Comparison of ENCODE assay signal across 8 cellular contexts in the genomic region with DNA sequence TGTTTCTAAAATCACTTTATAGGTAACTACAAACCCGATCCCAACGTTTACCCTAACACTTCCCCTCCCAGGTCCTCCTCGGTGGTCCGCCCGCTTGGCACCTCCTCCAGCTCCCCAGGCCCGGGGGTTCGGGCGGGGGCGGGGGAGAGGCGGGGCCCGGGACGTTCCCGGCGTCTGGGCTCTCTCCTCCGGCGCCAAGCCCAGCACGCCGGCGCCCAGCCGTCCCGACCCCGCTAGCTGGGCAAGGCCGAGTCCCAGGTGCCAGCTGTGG. TPM values are rescaled to one million over a fixed set of nuclear protein-coding genes. Genes with fewer than 3 reads are reported as not detected.
DNase-seq lines count a peak whose midpoint lies in the region; ATAC-seq, FAIRE-seq and TF ChIP-seq lines count a peak whose summit lies in the region.

No MANE protein-coding gene starts in this region.

- H3K9ac ChIP-seq in GM12878 (ENCODE audit: control insufficient read depth, insufficient read depth, low read length) = peak overlapping the region; percentile 85

- BruUV-seq in GM12878 (replicated peaks; lab: Mats Ljungman, UMichigan) = no TSS peak

- TF ChIP-seq EP300 in GM12878 (IDR thresholded peaks at IDR 0.05; ENCODE audit: borderline replicate concordance in 1 of 2, control insufficient read depth in 1 of 2, low read depth in 2 of 2, low read length in 2 of 2) = no peak

- peak overlapping the region; percentile 100 for H3K4me3 ChIP-seq in GM08714 (ENCODE audit: low read length)
- peak overlapping the region; percentile 82 for H3K4me3 ChIP-seq in GM12878
- H3K4me3 ChIP-seq in mesodermal cell (ENCODE audit: extremely low read depth, insufficient read depth, low read length, poor library complexity, severe bottlenecking) = peak overlapping the region; percentile 91

- SMC1A ChIA-PET in GM12878 (lab: Charles Lee; ENCODE audit: uncharacterized antibody, unreplicated experiment) = interaction anchor here (0.7 to 3.0 kb wide), 5 partner anchors 27 to 656 kb away, joined by 3 to 17 read pairs (median 4); partner anchors contain the start of gene C3orf38

- TF ChIP-seq CTCF in GM12878 (IDR thresholded peaks at IDR 0.05 in 2 of 3, conservative IDR thresholded peaks at IDR 0.05 in 1 of 3; ENCODE audit: control insufficient read depth in 2 of 3, extremely low read depth in 1 of 3, insufficient read depth in 1 of 3, low read depth in 3 of 3, low read length in 3 of 3) = no peak

- RAD21 ChIA-PET in GM12878 (lab: Charles Lee; ENCODE audit: unreplicated experiment) = interaction anchor here (0.9 to 2.2 kb wide), 4 partner anchors 26 to 94 kb away, joined by 3 to 12 read pairs (median 5); no protein-coding TSS in a partner anchor

- in situ Hi-C loops in GM12878 (cut with MboI) = no loop called here

- H3K9me3 ChIP-seq in GM12878 (replicated peaks; ENCODE audit: control insufficient read depth, insufficient read depth, low read length) (no peaks in the 10 kb centered on the region), mesodermal cell (ENCODE audit: control insufficient read depth, low read length) (no peaks in the 10 kb centered on the region)

- H3K27me3 ChIP-seq in GM12878 (replicated peaks in 1 of 2; ENCODE audit: control insufficient read depth in 2 of 2, insufficient read depth in 2 of 2, low read length in 1 of 2) = no peaks in the 10 kb centered on the region

- H3K36me3 ChIP-seq in GM12878 (ENCODE audit: control insufficient read depth in 2 of 2, insufficient read depth in 2 of 2, low read length in 1 of 2) = peaks cover 5 to 14% of the 10 kb centered on the region in 2 experiments; a peak in 3 of 4 replicates
- H3K36me3 ChIP-seq in mesodermal cell (ENCODE audit: control insufficient read depth, insufficient read depth, low read length) = peaks cover 25% of the 10 kb centered on the region

- no peak for TF ChIP-seq RAD21 in GM12878 (IDR thresholded peaks at IDR 0.05; ENCODE audit: insufficient read depth, low read depth, low read length)

- H3K27ac ChIP-seq in GM12878 (ENCODE audit: control insufficient read depth, insufficient read depth) (peak overlapping the region; percentile 86), mesodermal cell (ENCODE audit: low read depth, low read length, severe bottlenecking) (peak overlapping the region; percentile 93)

- WGBS in GM12878 (ENCODE audit: insufficient coverage, insufficient replicate concordance, low lambda C conversion rate, missing lambda C conversion rate) = 2% methylated on average over 11 of the region's 23 CpGs
- WGBS in mesodermal cell (ENCODE audit: insufficient coverage in 2 of 2), 2 experiments = 0% methylated on average over 10 to 18 of the region's 23 CpGs

- TF ChIP-seq POLR2A in GM12878 (IDR thresholded peaks at IDR 0.05; ENCODE audit: low read depth, low read length) = no peak

- H2AFZ ChIP-seq in GM12878 (ENCODE audit: control insufficient read depth, low read depth, low read length) = peak overlapping the region; percentile 69

- DNase-seq in GM12878 (ENCODE audit: low read depth, low spot score) (no peak), NCI-H774 (lab: John Stamatoyannopoulos, UW) (no peak), NCI-H69 (lab: John Stamatoyannopoulos, UW) (no peak), UCSD-AML1 (lab: John Stamatoyannopoulos, UW; ENCODE audit: unreplicated experiment) (no peak), GM19239 (ENCODE audit: insufficient read length, low spot score) (no peak)

- H3K4me1 ChIP-seq in GM12878 (ENCODE audit: control insufficient read depth, insufficient read depth, low read length) = peaks cover 2% of the 10 kb centered on the region; the same call in 1 of the 2 replicates
- peaks cover 6% of the 10 kb centered on the region for H3K4me1 ChIP-seq in mesodermal cell (ENCODE audit: control insufficient read depth, insufficient read depth, low read length, poor library complexity, severe bottlenecking)

- H3K4me2 ChIP-seq in GM12878 (ENCODE audit: control insufficient read depth, insufficient read depth) = peak overlapping the region; percentile 36

- ATAC-seq in HG02852 (IDR thresholded peaks at IDR 0.05; ENCODE audit: unreplicated experiment) (peak; percentile 21), GM12878 (no peak; the same call in 2 of the 3 replicates)

- POLR2A ChIA-PET in GM12878 (lab: Charles Lee) = interaction anchor here (0.8 to 1.9 kb wide), 4 partner anchors 10 to 92 kb away, joined by 3 to 27 read pairs (median 5); partner anchors contain the start of gene C3orf38

- peaks cover 62% of the 10 kb centered on the region for H3K79me2 ChIP-seq in GM12878 (ENCODE audit: control insufficient read depth, insufficient read depth, low read length)

- FAIRE-seq in GM12878 (lab: Jason Lieb, UNC) (no peak), GM19239 (lab: Jason Lieb, UNC) (no peak)

- intact Hi-C loops in GM12878 (cut with micrococcal nuclease; ENCODE audit: unreplicated experiment) = loop anchor here (2.0 kb wide), 1 partner anchor 93 kb away; no protein-coding TSS in a partner anchor

- H4K20me1 ChIP-seq in GM12878 (ENCODE audit: control insufficient read depth, insufficient read depth) = no peaks in the 10 kb centered on the region; the same call in 1 of the 2 replicates

- CTCF ChIA-PET in GM12878 (lab: Yijun Ruan, JAX) = interaction anchor here (0.8 to 1.5 kb wide), 2 partner anchors 55 to 93 kb away, joined by 4 to 6 read pairs; no protein-coding TSS in a partner anchor

TF ChIP-seq in GM12878, 131 proteins besides CTCF, POLR2A, EP300 and RAD21:
- TF ChIP-seq TCF12 (IDR thresholded peaks at IDR 0.05; ENCODE audit: low read depth, low read length) (0 out of 2 replicates have a peak, but pooled peaks have one; percentile 3), EGR1 (IDR thresholded peaks at IDR 0.05; ENCODE audit: borderline replicate concordance in 1 of 2, low read depth in 2 of 2, low read length in 2 of 2) (no peak; a peak in 2 of 3 replicates)
TF ChIP-seq in GM12878: peak in this region for 1.

RNA-seq across cellular contexts. Expression of gene CGGBP1, which starts 0.5 kb away (rescaled TPM):
- total RNA-seq in GM12878 (2013; cell fraction: nucleolus; rRNA removed) = 108 and 113 TPM in 2 replicates
- total RNA-seq in GM12878 (2014; rRNA removed) = 30.3 and 41.3 TPM in 2 replicates
- 45.3 and 53.3 TPM in 2 replicates for total RNA-seq in GM12878 (2014; rRNA removed; fragmentation: Illumina TruSeq; extraction: Trizol)
- 55.9 and 56.8 TPM in 2 replicates for total RNA-seq in GM12878 (2021)
- polyA plus RNA-seq in GM12878 (2011; ENCODE audit: low read depth) = 24.4 TPM
- 75.8 and 96.1 TPM in 2 replicates for polyA plus RNA-seq in GM12878 (2011; rRNA removed)
- polyA plus RNA-seq in GM12878 (2011; cell fraction: cytosol; rRNA removed) = 34.6 and 39.3 TPM in 2 replicates
- polyA plus RNA-seq in GM12878 (2011; cell fraction: nucleus; rRNA removed) = 62.9 and 83.0 TPM in 2 replicates
- polyA plus RNA-seq in GM12878 (2012) = 30.2 and 42.1 TPM in 2 replicates
- polyA plus RNA-seq in GM12878 (2014; fragmentation: Illumina TruSeq; extraction: Trizol) = 55.6 and 64.2 TPM in 2 replicates
- 10 to 100 TPM; 27.8 to 30.0 TPM for polyA plus RNA-seq in GM12878 (2014; fragmentation: Nextera tagmentation; extraction: Ambion mirVana)
- polyA plus RNA-seq in GM12878 (2014; rRNA removed) = 33.7 and 43.4 TPM in 2 replicates
- polyA plus RNA-seq in GM12878 (2016; fragmentation: Nextera tagmentation; extraction: Ambion mirVana) = 10 to 100 TPM; 59.2 to 65.5 TPM
- 65.3 and 72.8 TPM in 2 replicates for polyA minus RNA-seq in GM12878 (2011; rRNA and poly(A)+ RNA removed)
- polyA minus RNA-seq in GM12878 (2011; cell fraction: cytosol; rRNA and poly(A)+ RNA removed) = 14.2 and 22.1 TPM in 2 replicates
- 33.4 and 36.2 TPM in 2 replicates for polyA minus RNA-seq in GM12878 (2011; cell fraction: nucleus; rRNA and poly(A)+ RNA removed)
- 91.4 TPM for polyA plus RNA-seq in mesodermal cell (2013, experiment 1 of 2)
- polyA plus RNA-seq in mesodermal cell (2013, experiment 2 of 2) = 94.1 TPM

RNA-seq across cellular contexts. Expression of gene ZNF654, which starts 0.8 kb away (rescaled TPM):
- 70.4 and 70.8 TPM in 2 replicates for total RNA-seq in GM12878 (2013; cell fraction: nucleolus; rRNA removed)
- total RNA-seq in GM12878 (2014; rRNA removed) (8.9 and 9.1 TPM in 2 replicates), GM12878 (2014; rRNA removed; fragmentation: Illumina TruSeq; extraction: Trizol) (10.5 and 11.4 TPM in 2 replicates), GM12878 (2021) (10.3 and 12.1 TPM in 2 replicates)
- 3.5 TPM for polyA plus RNA-seq in GM12878 (2011; ENCODE audit: low read depth)
- polyA plus RNA-seq in GM12878 (2011; rRNA removed) (14.2 and 24.8 TPM in 2 replicates), GM12878 (2014; fragmentation: Illumina TruSeq; extraction: Trizol) (9.6 and 11.2 TPM in 2 replicates), GM12878 (2014; fragmentation: Nextera tagmentation; extraction: Ambion mirVana) (1 to 10 TPM; 2.7 to 2.8 TPM), GM12878 (2014; rRNA removed) (2.8 and 4.0 TPM in 2 replicates), GM12878 (2016; fragmentation: Nextera tagmentation; extraction: Ambion mirVana) (10 to 100 TPM; 12.9 to 14.1 TPM)
- polyA plus RNA-seq in GM12878 (2011; cell fraction: cytosol; rRNA removed) = 3.3 and 8.6 TPM in 2 replicates
- 14.3 and 16.9 TPM in 2 replicates for polyA plus RNA-seq in GM12878 (2011; cell fraction: nucleus; rRNA removed)
- 5.9 and 12.7 TPM in 2 replicates for polyA plus RNA-seq in GM12878 (2012)
- 12.5 and 13.4 TPM in 2 replicates for polyA minus RNA-seq in GM12878 (2011; rRNA and poly(A)+ RNA removed)
- polyA minus RNA-seq in GM12878 (2011; cell fraction: cytosol; rRNA and poly(A)+ RNA removed) = 7.9 and 9.0 TPM in 2 replicates
- polyA minus RNA-seq in GM12878 (2011; cell fraction: nucleus; rRNA and poly(A)+ RNA removed) = 20.7 and 26.8 TPM in 2 replicates
- 12.5 TPM for polyA plus RNA-seq in mesodermal cell (2013, experiment 1 of 2)
- polyA plus RNA-seq in mesodermal cell (2013, experiment 2 of 2) = 13.4 TPM
